In genomic region chr9:94623253-94623652, GRCh38 we compare ENCODE assay signal across 8 cellular contexts. TPM values are rescaled to one million over a fixed set of nuclear protein-coding genes. Genes with fewer than 3 reads are reported as not detected.
DNase-seq lines count a peak whose midpoint lies in the region; ATAC-seq and TF ChIP-seq lines count a peak whose summit lies in the region.
"Had no signal": no experiment of that assay in that cellular context is flagged by ENCODE, and none has a peak within 500 bp of the region (broad histone marks: within the 10 kb centered on the region; RNA-seq: fewer than 3 reads in every experiment).

No MANE protein-coding gene starts in this region.

- H3K27ac Mint-ChIP-seq in activated naive CD4-positive, alpha-beta T cell treated with anti-CD3 and anti-CD28 coated beads for 36 hours, result no peak overlapping the region

- no peak for TF ChIP-seq POLR2A in prostate gland (IDR thresholded peaks at IDR 0.05)

- no peak overlapping the region for H3K4me3 Mint-ChIP-seq in activated naive CD4-positive, alpha-beta T cell treated with anti-CD3 and anti-CD28 coated beads for 36 hours

- H3K9me3 Mint-ChIP-seq in activated naive CD4-positive, alpha-beta T cell treated with anti-CD3 and anti-CD28 coated beads for 36 hours, result no peaks in the 10 kb centered on the region

- no peaks in the 10 kb centered on the region for H3K9me3 ChIP-seq in mucosa of descending colon
- no peaks in the 10 kb centered on the region for H3K9me3 ChIP-seq in prostate gland

- H3K36me3 ChIP-seq in KMS-11 (ENCODE audit: insufficient read depth) (no peaks in the 10 kb centered on the region), mucosa of descending colon (ENCODE audit: low read depth) (no peaks in the 10 kb centered on the region), prostate gland (no peaks in the 10 kb centered on the region)

- no peak overlapping the region for H3K4me2 ChIP-seq in KMS-11

- H3K9ac ChIP-seq in KMS-11, result no peak overlapping the region

- H3K27me3 ChIP-seq in KMS-11 (ENCODE audit: insufficient read depth, low read depth), result no peaks in the 10 kb centered on the region
- no peaks in the 10 kb centered on the region for H3K27me3 ChIP-seq in prostate gland (replicated peaks; ENCODE audit: insufficient read depth)

- DNase-seq in GM12865 (ENCODE audit: low read depth) (peak; percentile 57), mucosa of descending colon (peak; percentile 69 to 89 (median 86)), KG1 (lab: John Stamatoyannopoulos, UW) (no peak), prostate gland (ENCODE audit: low spot score) (no peak)
- peak; percentile 61 for DNase-seq in activated naive CD4-positive, alpha-beta T cell treated with anti-CD3 and anti-CD28 coated beads for 36 hours
- DNase-seq: left cardiac atrium had no signal

- no peaks in the 10 kb centered on the region for H3K4me1 ChIP-seq in KMS-11 (ENCODE audit: low read depth, poor library complexity, severe bottlenecking)
- H3K4me1 ChIP-seq in mucosa of descending colon (ENCODE audit: low read depth), result no peaks in the 10 kb centered on the region
- no peaks in the 10 kb centered on the region for H3K4me1 ChIP-seq in prostate gland (replicated peaks)

- no peaks in the 10 kb centered on the region for H3K79me2 ChIP-seq in KMS-11 (ENCODE audit: insufficient read depth, low read depth)

- H3K4me3 ChIP-seq in GM12865 (ENCODE audit: low read depth, low read length) (no peak overlapping the region), KMS-11 (IDR thresholded peaks at IDR 0.05; ENCODE audit: insufficient read depth, low read depth, low read length) (no peak overlapping the region), mucosa of descending colon (no peak overlapping the region), prostate gland (no peak overlapping the region)

- peak; percentile 96 for ATAC-seq in mucosa of descending colon
- ATAC-seq in GM18858 (IDR thresholded peaks at IDR 0.05; ENCODE audit: unreplicated experiment), result no peak

- no peaks in the 10 kb centered on the region for H3K36me3 Mint-ChIP-seq in activated naive CD4-positive, alpha-beta T cell treated with anti-CD3 and anti-CD28 coated beads for 36 hours (ENCODE audit: low read depth)

- H4K20me1 ChIP-seq in KMS-11 (ENCODE audit: insufficient read depth), result no peaks in the 10 kb centered on the region

- WGBS in prostate gland, result 74% methylated on average over 9 of the region's 9 CpGs

- H2AFZ ChIP-seq in KMS-11 (ENCODE audit: low read depth), result no peak overlapping the region

- no peak overlapping the region for H3K27ac ChIP-seq in KMS-11
- no peak overlapping the region for H3K27ac ChIP-seq in prostate gland

- CTCF ChIA-PET in activated naive CD4-positive, alpha-beta T cell treated with anti-CD3 and anti-CD28 coated beads for 36 hours (lab: Charles Lee), result interaction anchor here (1.6 kb wide), 1 partner anchor 9 kb away, joined by 6 read pairs; no protein-coding TSS in a partner anchor

- H3K4me1 Mint-ChIP-seq in activated naive CD4-positive, alpha-beta T cell treated with anti-CD3 and anti-CD28 coated beads for 36 hours (ENCODE audit: low read depth), result peaks cover 10% of the 10 kb centered on the region

- TF ChIP-seq CTCF in GM12865 (IDR thresholded peaks at IDR 0.05; ENCODE audit: insufficient read depth, low read depth, low read length, missing control alignments) (peak; percentile 57), KMS-11 (conservative IDR thresholded peaks at IDR 0.05; ENCODE audit: low read depth, low read length) (peak; percentile 29; the same call in 1 of the 2 replicates), mucosa of descending colon (IDR thresholded peaks at IDR 0.05) (peak; percentile 27), prostate gland (IDR thresholded peaks at IDR 0.05) (peak in 2 of 4 experiments; percentile 13 to 23)

- no peaks in the 10 kb centered on the region for H3K27me3 Mint-ChIP-seq in activated naive CD4-positive, alpha-beta T cell treated with anti-CD3 and anti-CD28 coated beads for 36 hours (ENCODE audit: low read depth)

- intact Hi-C loops in activated naive CD4-positive, alpha-beta T cell treated with anti-CD3 and anti-CD28 coated beads for 36 hours (cut with micrococcal nuclease), result no loop called here
- intact Hi-C loops in mucosa of descending colon (cut with DNase I, micrococcal nuclease), result no loop called here
- intact Hi-C loops in prostate gland (cut with DNase I), result no loop called here

RNA-seq across cellular contexts. Expression of gene FBP1, which starts 16.1 kb away (rescaled TPM):
- total RNA-seq in activated naive CD4-positive, alpha-beta T cell treated with anti-CD3 and anti-CD28 coated beads for 36 hours, result 1 to 10 TPM; 1.5 to 1.9 TPM
- total RNA-seq in mucosa of descending colon (10 to 100 TPM; 17.6 to 52.4 (median 48.6) TPM), prostate gland (10 to 100 TPM; 19.5 to 41.4 TPM)

RNA-seq across cellular contexts. Expression of gene FBP2, which starts 29.6 kb away (rescaled TPM):
- total RNA-seq in activated naive CD4-positive, alpha-beta T cell treated with anti-CD3 and anti-CD28 coated beads for 36 hours, result not detected
- total RNA-seq in mucosa of descending colon, result not detected
- total RNA-seq in prostate gland, result 1 to 10 TPM in 1 of 2 donors, not detected in 1; 2.0 TPM

Comparison
In these comparisons a context has a peak if more than half of its experiments do, and no peak if none do; other contexts are left out.
1. DNase-seq: peak in GM12865 (single experiment), activated naive CD4-positive, alpha-beta T cell treated with anti-CD3 and anti-CD28 coated beads for 36 hours (single experiment) and mucosa of descending colon (3 of 3); none in KG1 (single experiment) and prostate gland (single experiment).
2. RNA of gene FBP1, which starts 16.1 kb away (total RNA-seq): 17.6 to 52.4 TPM in mucosa of descending colon and 19.5 to 41.4 TPM in prostate gland; 1.5 to 1.9 TPM in activated naive CD4-positive, alpha-beta T cell treated with anti-CD3 and anti-CD28 coated beads for 36 hours; every median in the first group is over 4 times any median in the second.